Comparison of ENCODE assay signal across 8 cellular contexts in genomic region chr1:150148834-150149489, GRCh38. TPM values are rescaled to one million over a fixed set of nuclear protein-coding genes. Genes with fewer than 3 reads are reported as not detected.
DNase-seq lines count a peak whose midpoint lies in the region; ATAC-seq and TF ChIP-seq lines count a peak whose summit lies in the region.

No MANE protein-coding gene starts in this region.

- H3K4me3 Mint-ChIP-seq in MCF 10A (ENCODE audit: unreplicated experiment), result peak overlapping the region; percentile 62

- intact Hi-C loops in MCF 10A (cut with micrococcal nuclease), result no loop called here

- CTCF ChIA-PET in MCF 10A (lab: Yijun Ruan, JAX), result interaction anchor here (0.6 to 1.9 kb wide), 3 partner anchors 16 to 837 kb away, joined by 3 to 9 read pairs (median 3); no protein-coding TSS in a partner anchor

- DNase-seq in NCI-H1105 treated with DMSO at 0.1 percent for 48 hours (lab: John Stamatoyannopoulos, UW) (peak; percentile 62), MCF 10A (ENCODE audit: unreplicated experiment) (no peak), mesenchymal stem cell (peak; percentile 38), ureter (ENCODE audit: low spot score) (peak; percentile 40), OCI-M1 (lab: John Stamatoyannopoulos, UW) (no peak)
- no peak for DNase-seq in stimulated activated CD4-positive, alpha-beta T cell treated with anti-CD3 and anti-CD28 coated beads, Interleukin-4, amount 100 ng/mL, for 24 hours

- H3K9me3 Mint-ChIP-seq in MCF 10A (ENCODE audit: unreplicated experiment), result no peaks in the 10 kb centered on the region

- H3K4me1 ChIP-seq in ES-I3 (ENCODE audit: insufficient read depth, low read length) (peaks cover 11% of the 10 kb centered on the region; the same call in 1 of the 2 replicates), mesenchymal stem cell (ENCODE audit: control insufficient read depth, insufficient read depth, low read depth, low read length) (peaks cover 12% of the 10 kb centered on the region)

- peak overlapping the region; percentile 69 to 77 for H3K4ac ChIP-seq in mesenchymal stem cell (ENCODE audit: low read depth in 1 of 2, low read length in 2 of 2)

- peak overlapping the region; percentile 67 to 89 for H3K18ac ChIP-seq in mesenchymal stem cell (ENCODE audit: low read depth in 1 of 2, low read length in 2 of 2)

- no peak for ATAC-seq in HG03439 (IDR thresholded peaks at IDR 0.05; ENCODE audit: unreplicated experiment)

- H4K8ac ChIP-seq in mesenchymal stem cell (ENCODE audit: low read length), result peak overlapping the region; percentile 46

- peak overlapping the region; percentile 40 for H4K91ac ChIP-seq in mesenchymal stem cell (ENCODE audit: low read length)

- H3K36me3 ChIP-seq in ES-I3 (ENCODE audit: insufficient read depth, low read length) (no peaks in the 10 kb centered on the region), mesenchymal stem cell (ENCODE audit: control insufficient read depth in 1 of 2, insufficient read depth in 2 of 2, low read depth in 1 of 2, low read length in 2 of 2) (peaks cover 5 to 25% of the 10 kb centered on the region in 2 experiments)

- no peaks in the 10 kb centered on the region for H3K27me3 ChIP-seq in mesenchymal stem cell (ENCODE audit: control insufficient read depth in 1 of 2, insufficient read depth in 1 of 2, low read length in 2 of 2)

- no peaks in the 10 kb centered on the region for H3K9me3 ChIP-seq in ES-I3 (ENCODE audit: control insufficient read depth, insufficient read depth, low read length)
- no peaks in the 10 kb centered on the region for H3K9me3 ChIP-seq in mesenchymal stem cell (ENCODE audit: control insufficient read depth, low read length)

- peak overlapping the region; percentile 80 to 81 for H3K4me3 ChIP-seq in mesenchymal stem cell (ENCODE audit: insufficient read depth in 1 of 2, low read depth in 1 of 2, low read length in 2 of 2)

- no peaks in the 10 kb centered on the region for H3K36me3 Mint-ChIP-seq in MCF 10A (ENCODE audit: insufficient read depth, unreplicated experiment)

- H2BK12ac ChIP-seq in mesenchymal stem cell (ENCODE audit: low read length in 2 of 2), result no peak overlapping the region

- no peak overlapping the region for H3K14ac ChIP-seq in mesenchymal stem cell (ENCODE audit: low read length in 2 of 2)

- H2BK15ac ChIP-seq in mesenchymal stem cell (ENCODE audit: low read depth, poor library complexity, severe bottlenecking), result peak overlapping the region; percentile 71

- H3K9ac ChIP-seq in ES-I3 (ENCODE audit: low read depth, low read length) (peak overlapping the region; percentile 82), mesenchymal stem cell (ENCODE audit: low read length) (peak overlapping the region; percentile 98)

- no TSS peak for BruUV-seq in MCF 10A (replicated peaks; lab: Mats Ljungman, UMichigan)

- H2BK5ac ChIP-seq in mesenchymal stem cell (ENCODE audit: low read depth, low read length, poor library complexity, severe bottlenecking), result peak overlapping the region; percentile 24

- POLR2A ChIA-PET in MCF 10A (lab: Yijun Ruan, JAX), result interaction anchor here (0.6 to 1.2 kb wide), 5 partner anchors 12 to 211 kb away, joined by 3 read pairs; no protein-coding TSS in a partner anchor

- H3K27ac ChIP-seq in mesenchymal stem cell (ENCODE audit: low read length, poor library complexity, severe bottlenecking), result peak overlapping the region; percentile 76

- no peak overlapping the region for H3K27ac Mint-ChIP-seq in MCF 10A (ENCODE audit: low read depth, unreplicated experiment)

- peaks cover 6% of the 10 kb centered on the region for H3K4me1 Mint-ChIP-seq in MCF 10A (ENCODE audit: insufficient read depth, unreplicated experiment)

- no peak overlapping the region for H2AK5ac ChIP-seq in mesenchymal stem cell (ENCODE audit: low read length, severe bottlenecking)

- WGBS in mesenchymal stem cell, result 5% methylated on average over 10 of the region's 16 CpGs

- peak overlapping the region; percentile 84 for H2BK120ac ChIP-seq in mesenchymal stem cell (ENCODE audit: low read depth, low read length)

- no peaks in the 10 kb centered on the region for H3K79me1 ChIP-seq in mesenchymal stem cell (replicated peaks; ENCODE audit: low read length, poor library complexity, severe bottlenecking)

- no peak overlapping the region for H2AFZ ChIP-seq in mesenchymal stem cell (ENCODE audit: low read depth, low read length)

- H3K23ac ChIP-seq in mesenchymal stem cell (ENCODE audit: low read length in 2 of 2), result peak overlapping the region in 1 of 2 experiments; percentile 61

- no peaks in the 10 kb centered on the region for H3K27me3 Mint-ChIP-seq in MCF 10A (ENCODE audit: insufficient read depth, unreplicated experiment)

- H3K4me2 ChIP-seq in mesenchymal stem cell (ENCODE audit: low read length, poor library complexity, severe bottlenecking), result peak overlapping the region; percentile 96

- no peak for TF ChIP-seq CTCF in MCF 10A (IDR thresholded peaks at IDR 0.05; ENCODE audit: unreplicated experiment)

RNA-seq across cellular contexts. Expression of gene PLEKHO1, which starts 0.8 kb away (rescaled TPM):
- total RNA-seq in MCF 10A (2022) (1.9 and 5.2 TPM in 2 replicates), ureter (28.9 TPM)
- polyA plus RNA-seq in mesenchymal stem cell (2013, experiment 1 of 2), result 73.2 TPM
- 70.2 TPM for polyA plus RNA-seq in mesenchymal stem cell (2013, experiment 2 of 2)

Comparison
In these comparisons a context has a peak if more than half of its experiments do, and no peak if none do; other contexts are left out.
1. DNase-seq: peak in NCI-H1105 treated with DMSO at 0.1 percent for 48 hours (single experiment), mesenchymal stem cell (single experiment) and ureter (single experiment); none in MCF 10A (single experiment), OCI-M1 (single experiment) and stimulated activated CD4-positive, alpha-beta T cell treated with anti-CD3 and anti-CD28 coated beads, Interleukin-4, amount 100 ng/mL, for 24 hours (single experiment).